1 cellular context compared by ENCODE assay signal in the genomic region with DNA sequence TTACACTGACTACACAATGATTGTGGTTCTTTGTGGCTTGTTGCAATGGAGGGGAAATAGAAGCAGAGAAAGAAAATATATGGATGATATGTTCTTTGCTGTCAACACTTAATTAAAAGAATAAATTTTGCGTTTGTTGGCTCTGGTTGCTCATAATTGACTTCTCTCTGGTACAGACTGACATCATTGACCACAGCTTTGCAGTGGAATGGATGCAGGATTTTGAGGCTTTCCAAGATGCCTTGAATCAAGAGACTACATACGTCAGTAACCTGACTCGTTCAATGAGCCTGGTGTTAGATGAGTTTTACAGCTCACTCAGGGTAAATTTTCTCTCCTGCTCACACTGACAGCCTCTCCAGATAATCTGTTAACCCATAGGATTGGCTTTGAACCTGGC.
TF ChIP-seq lines count a peak whose summit lies in the region.

No MANE protein-coding gene starts in this region.

TF ChIP-seq in IMR-90, 13 proteins besides CTCF, POLR2A, EP300 and RAD21:
- TF ChIP-seq RCOR1 (IDR thresholded peaks at IDR 0.05; ENCODE audit: insufficient replicate concordance, low read length) (no peak), FOS (IDR thresholded peaks at IDR 0.05; ENCODE audit: low read depth, low read length) (no peak), BHLHE40 (IDR thresholded peaks at IDR 0.05; ENCODE audit: low read depth, low read length) (no peak), MAFK (IDR thresholded peaks at IDR 0.05; ENCODE audit: low read depth, low read length) (no peak), CEBPB (IDR thresholded peaks at IDR 0.05; ENCODE audit: low read depth, low read length) (no peak), NFE2L2 (IDR thresholded peaks at IDR 0.05; ENCODE audit: low read depth, low read length) (no peak), USF2 (IDR thresholded peaks at IDR 0.05; ENCODE audit: low read depth, low read length) (no peak), MAZ (IDR thresholded peaks at IDR 0.05; ENCODE audit: borderline replicate concordance, low read depth, low read length) (no peak), CHD1 (IDR thresholded peaks at IDR 0.05; ENCODE audit: low read depth, low read length) (no peak), MXI1 (IDR thresholded peaks at IDR 0.05; ENCODE audit: borderline replicate concordance, low read depth, low read length) (no peak)
- TF ChIP-seq, protein P1, sequence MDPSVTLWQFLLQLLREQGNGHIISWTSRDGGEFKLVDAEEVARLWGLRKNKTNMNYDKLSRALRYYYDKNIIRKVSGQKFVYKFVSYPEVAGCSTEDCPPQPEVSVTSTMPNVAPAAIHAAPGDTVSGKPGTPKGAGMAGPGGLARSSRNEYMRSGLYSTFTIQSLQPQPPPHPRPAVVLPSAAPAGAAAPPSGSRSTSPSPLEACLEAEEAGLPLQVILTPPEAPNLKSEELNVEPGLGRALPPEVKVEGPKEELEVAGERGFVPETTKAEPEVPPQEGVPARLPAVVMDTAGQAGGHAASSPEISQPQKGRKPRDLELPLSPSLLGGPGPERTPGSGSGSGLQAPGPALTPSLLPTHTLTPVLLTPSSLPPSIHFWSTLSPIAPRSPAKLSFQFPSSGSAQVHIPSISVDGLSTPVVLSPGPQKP (IDR thresholded peaks at IDR 0.05; ENCODE audit: borderline replicate concordance, low read depth, low read length): no peak
